8 cellular contexts compared by ENCODE assay signal in the genomic region with DNA sequence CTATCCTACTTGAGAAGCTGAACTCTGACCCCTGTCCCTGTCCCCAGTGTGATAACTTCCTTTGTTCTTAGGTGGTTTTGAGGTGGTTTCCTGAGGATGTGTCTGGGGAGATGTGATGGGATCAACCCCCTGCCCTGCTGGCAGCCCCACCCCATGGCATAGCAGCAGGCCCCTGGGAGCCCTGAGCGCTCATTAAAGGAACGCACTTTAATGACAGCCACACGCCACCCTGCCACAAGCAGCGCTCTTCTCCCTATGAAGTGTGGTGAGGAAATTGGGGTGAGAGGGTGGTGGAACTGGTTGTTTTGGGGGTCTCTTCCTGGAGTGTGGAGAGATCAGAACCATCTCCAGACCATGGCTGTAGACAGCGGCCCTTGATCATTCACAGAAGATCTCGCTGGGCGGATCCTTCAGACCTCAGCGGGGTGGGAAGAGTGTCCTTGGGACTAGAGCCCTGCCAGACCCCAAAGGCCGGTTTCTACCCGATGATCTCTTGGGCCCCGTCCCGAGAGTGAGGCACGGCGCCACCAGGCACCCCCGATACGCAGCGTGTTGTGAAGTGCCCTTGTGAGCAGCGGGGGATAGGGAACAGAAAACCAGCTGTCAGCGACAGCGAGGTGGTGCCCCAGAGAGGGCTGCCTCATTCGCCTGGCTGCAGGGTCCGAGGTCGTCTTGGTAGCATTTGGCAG. TPM values are rescaled to one million over a fixed set of nuclear protein-coding genes. Genes with fewer than 3 reads are reported as not detected.
DNase-seq lines count a peak whose midpoint lies in the region; ATAC-seq and TF ChIP-seq lines count a peak whose summit lies in the region.

No MANE protein-coding gene starts in this region.

- H3K9ac ChIP-seq in IMR-90 (ENCODE audit: low read depth, low read length) (peak overlapping the region; percentile 20; the same call in 1 of the 2 replicates), duodenal mucosa (ENCODE audit: low read depth in 1 of 2, low read length in 2 of 2) (peak overlapping the region; percentile 44 to 45)

- peaks cover 72% of the 10 kb centered on the region for H3K4me1 Mint-ChIP-seq in osteocyte (ENCODE audit: unreplicated experiment)

- H2BK15ac ChIP-seq in IMR-90 (ENCODE audit: low read depth, low read length): peak overlapping the region; percentile 82; the same call in 2 of the 3 replicates

- H3K9me1 ChIP-seq in IMR-90 (ENCODE audit: insufficient read depth, low read length): peaks cover 23% of the 10 kb centered on the region

- H3K27me3 ChIP-seq in IMR-90 (ENCODE audit: control insufficient read depth, insufficient read depth, low read length) (no peaks in the 10 kb centered on the region), duodenal mucosa (ENCODE audit: control insufficient read depth in 1 of 2, insufficient read depth in 2 of 2, low read length in 2 of 2) (no peaks in the 10 kb centered on the region)

- no peak overlapping the region for H3K4me3 ChIP-seq in IMR-90 (ENCODE audit: insufficient read depth, low read depth, low read length)
- H3K4me3 ChIP-seq in duodenal mucosa (ENCODE audit: low read depth in 1 of 2, low read length in 2 of 2): peak overlapping the region in 1 of 2 donors; percentile 41

- peak overlapping the region; percentile 97 for H2BK120ac ChIP-seq in IMR-90 (ENCODE audit: low read depth, low read length)

- H3K4me1 ChIP-seq in IMR-90 (ENCODE audit: control insufficient read depth, insufficient read depth, low read length) (peaks cover 44% of the 10 kb centered on the region), duodenal mucosa (ENCODE audit: control insufficient read depth in 1 of 2, insufficient read depth in 2 of 2, low read length in 2 of 2) (peaks cover 21 to 31% of the 10 kb centered on the region in 2 donors)

- TF ChIP-seq POLR2A in IMR-90 (IDR thresholded peaks at IDR 0.05; ENCODE audit: low read depth, low read length): peak; percentile 54

- peak overlapping the region; percentile 98 for H2BK5ac ChIP-seq in IMR-90 (ENCODE audit: low read depth, low read length, poor library complexity, severe bottlenecking)

- H4K8ac ChIP-seq in IMR-90 (ENCODE audit: low read depth in 2 of 2, low read length in 2 of 2): peak overlapping the region; percentile 64 to 91

- peak overlapping the region; percentile 99 for H2AK9ac ChIP-seq in IMR-90 (replicated peaks; ENCODE audit: low read depth, low read length, poor library complexity)

- H3K14ac ChIP-seq in IMR-90 (replicated peaks; ENCODE audit: low read depth, low read length): peak overlapping the region; percentile 84

- H2AFZ ChIP-seq in IMR-90 (replicated peaks; ENCODE audit: low read length, poor library complexity): peak overlapping the region; percentile 85

- H2BK20ac ChIP-seq in IMR-90 (ENCODE audit: low read depth, low read length): peak overlapping the region; percentile 95

- dilution Hi-C loops in IMR-90 (cut with HindIII; ENCODE audit: low sequenced_read_pairs, unreplicated experiment): no loop called here

- no peaks in the 10 kb centered on the region for H3K9me3 ChIP-seq in IMR-90 (ENCODE audit: control insufficient read depth, insufficient read depth, low read length)
- no peaks in the 10 kb centered on the region for H3K9me3 ChIP-seq in duodenal mucosa (ENCODE audit: control insufficient read depth in 1 of 2, low read length in 2 of 2)

- peak overlapping the region; percentile 79 for H3K56ac ChIP-seq in IMR-90 (ENCODE audit: extremely low read depth, insufficient read depth, low read length)

- DNase-seq in CMK (ENCODE audit: low read depth): peak; percentile 84
- no peak for DNase-seq in IMR-90
- DNase-seq in osteocyte (ENCODE audit: extremely low spot score, unreplicated experiment): no peak
- DNase-seq in sciatic nerve (ENCODE audit: low spot score): no peak
- no peak for DNase-seq in T-helper 9 cell

- peak overlapping the region; percentile 72 for H4K5ac ChIP-seq in IMR-90 (ENCODE audit: low read depth, low read length)

- no TSS peak for BruUV-seq in IMR-90 (replicated peaks; lab: Mats Ljungman, UMichigan)

- H4K91ac ChIP-seq in IMR-90 (ENCODE audit: insufficient read depth, low read depth, low read length): peak overlapping the region; percentile 78

- intact Hi-C loops in IMR-90 (cut with micrococcal nuclease): loop anchor here (2.0 kb wide), 1 partner anchor 14 kb away; no protein-coding TSS in a partner anchor
- intact Hi-C loops in sciatic nerve (cut with DNase I): no loop called here

- POLR2A ChIA-PET in IMR-90 (lab: Charles Lee; ENCODE audit: unreplicated experiment): no interaction called here

- H3K79me1 ChIP-seq in IMR-90 (ENCODE audit: low read depth in 1 of 2, low read length in 2 of 2): peaks cover 22 to 86% of the 10 kb centered on the region in 2 experiments; a peak in 3 of 4 replicates

- TF ChIP-seq RAD21 in IMR-90 (IDR thresholded peaks at IDR 0.05; ENCODE audit: low read length): no peak

- peak overlapping the region; percentile 98 for H3K4ac ChIP-seq in IMR-90 (ENCODE audit: low read depth, low read length)

- H3K36me3 ChIP-seq in IMR-90 (ENCODE audit: control insufficient read depth, insufficient read depth, low read length) (peaks cover 10% of the 10 kb centered on the region), duodenal mucosa (ENCODE audit: control insufficient read depth in 1 of 2, insufficient read depth in 2 of 2, low read length in 2 of 2) (peaks cover 5 to 15% of the 10 kb centered on the region in 2 donors)

- peak overlapping the region; percentile 11; the same call in 1 of the 2 replicates for H3K4me2 ChIP-seq in IMR-90 (ENCODE audit: low read depth, low read length)

- peak overlapping the region; percentile 99 for H3K27ac Mint-ChIP-seq in osteocyte (ENCODE audit: unreplicated experiment)

- TF ChIP-seq CTCF in IMR-90 (conservative IDR thresholded peaks at IDR 0.05; ENCODE audit: low read depth, low read length) (no peak), osteocyte (IDR thresholded peaks at IDR 0.05) (no peak)

- H4K20me1 ChIP-seq in IMR-90 (ENCODE audit: insufficient read depth, low read length): no peaks in the 10 kb centered on the region

- H3K23ac ChIP-seq in IMR-90 (ENCODE audit: low read depth, low read length): peak overlapping the region; percentile 75

- no peaks in the 10 kb centered on the region for H3K9me3 Mint-ChIP-seq in osteocyte (ENCODE audit: unreplicated experiment)

- H3K36me3 Mint-ChIP-seq in osteocyte (ENCODE audit: unreplicated experiment): peaks cover 19% of the 10 kb centered on the region

- H3K4me3 Mint-ChIP-seq in osteocyte (ENCODE audit: unreplicated experiment): no peak overlapping the region

- peak overlapping the region; percentile 99 for H2AK5ac ChIP-seq in IMR-90 (ENCODE audit: low read depth, low read length)

- 79% methylated on average over 8 of the region's 23 CpGs; no CpG with 5 or more reads in 1 of the 2 experiments for WGBS in IMR-90 (ENCODE audit: extremely low coverage in 2 of 2, insufficient read length in 1 of 2), 2 experiments

- ATAC-seq in IMR-90 (ENCODE audit: low read depth) (no peak), HG03378 (IDR thresholded peaks at IDR 0.05; ENCODE audit: unreplicated experiment) (no peak), sciatic nerve (no peak), HG02623 (IDR thresholded peaks at IDR 0.05; ENCODE audit: unreplicated experiment) (no peak)

- in situ Hi-C loops in IMR-90 (cut with MboI; ENCODE audit: low sequenced_read_pairs): no loop called here

- CTCF ChIA-PET in IMR-90 (lab: Yijun Ruan, JAX): interaction anchor here (0.5 to 1.0 kb wide), 2 partner anchors 46 to 89 kb away, joined by 3 to 4 read pairs; no protein-coding TSS in a partner anchor

- H3K27ac ChIP-seq in IMR-90 (ENCODE audit: insufficient read depth, low read length) (peak overlapping the region; percentile 93), duodenal mucosa (ENCODE audit: low read depth, low read length) (peak overlapping the region; percentile 35)

- H3K27me3 Mint-ChIP-seq in osteocyte (ENCODE audit: unreplicated experiment): no peaks in the 10 kb centered on the region

- peak overlapping the region; percentile 62 for H3K18ac ChIP-seq in IMR-90 (ENCODE audit: low read depth, low read length)

TF ChIP-seq in IMR-90, 13 proteins besides CTCF, POLR2A, EP300 and RAD21:
- no peak for TF ChIP-seq SMC3 (IDR thresholded peaks at IDR 0.05; ENCODE audit: low read depth, low read length)
- TF ChIP-seq RCOR1 (IDR thresholded peaks at IDR 0.05; ENCODE audit: insufficient replicate concordance, low read length): peak; percentile 39
TF ChIP-seq in IMR-90: peak in this region for 1.

RNA-seq across cellular contexts. Expression of gene SYNJ2, which starts 45.4 kb away (rescaled TPM):
- total RNA-seq in IMR-90 (2012; rRNA removed) (43.3 and 45.2 TPM in 2 replicates), osteocyte (94.5 and 95.4 TPM in 2 replicates), sciatic nerve (22.5 TPM)
- 40.8 and 45.6 TPM in 2 replicates for polyA plus RNA-seq in IMR-90 (2012; rRNA removed)
- 21.2 and 29.0 TPM in 2 replicates for polyA plus RNA-seq in IMR-90 (2012; cell fraction: cytosol; rRNA removed)
- polyA plus RNA-seq in IMR-90 (2012; cell fraction: nucleus; rRNA removed; ENCODE audit: low replicate concordance): 45.7 and 64.6 TPM in 2 replicates
